In the genomic region with DNA sequence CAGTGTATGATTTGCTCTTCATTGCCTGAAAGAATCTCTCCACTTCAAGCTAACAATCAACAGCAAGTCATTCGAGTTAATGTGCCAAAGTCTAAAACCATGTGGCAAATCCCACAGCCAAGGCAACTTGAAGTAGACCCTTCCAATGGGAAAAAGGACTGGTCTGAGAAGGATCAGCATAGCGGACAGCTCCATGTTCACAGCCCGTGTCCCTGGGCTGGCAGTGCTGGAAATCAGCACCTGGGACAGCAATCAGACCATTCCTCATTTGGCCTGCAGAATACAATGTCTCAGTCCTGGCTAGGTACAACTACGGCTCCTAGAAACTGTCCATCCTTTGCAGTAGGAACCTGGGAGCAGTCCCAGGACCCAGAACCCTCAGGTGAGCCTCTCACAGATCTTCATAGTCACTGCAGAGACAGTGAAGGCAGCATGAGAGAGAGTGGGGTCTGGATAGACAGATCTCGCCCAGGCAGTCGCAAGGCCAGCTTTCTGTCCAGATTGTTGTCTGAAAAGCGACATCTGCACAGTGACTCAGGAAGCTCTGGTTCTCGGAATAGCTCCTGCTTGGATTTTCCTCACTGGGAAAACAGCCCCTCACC, we compare ENCODE assay signal across 9 cellular contexts. TPM values are rescaled to one million over a fixed set of nuclear protein-coding genes. Genes with fewer than 3 reads are reported as not detected.
DNase-seq lines count a peak whose midpoint lies in the region; ATAC-seq, FAIRE-seq and TF ChIP-seq lines count a peak whose summit lies in the region.
"Had no signal": no experiment of that assay in that cellular context is flagged by ENCODE, and none has a peak within 500 bp of the region (broad histone marks: within the 10 kb centered on the region; RNA-seq: fewer than 3 reads in every experiment).

No MANE protein-coding gene starts in this region.

- H3K27me3 Mint-ChIP-seq in naive thymus-derived CD8-positive, alpha-beta T cell: peaks cover 28 to 63% (median 47%) of the 10 kb centered on the region in 5 donors

- no peaks in the 10 kb centered on the region for H3K36me3 Mint-ChIP-seq in naive thymus-derived CD8-positive, alpha-beta T cell

- peak; percentile 4 for FAIRE-seq in HTR-8/SVneo (lab: Jason Lieb, UNC)
- FAIRE-seq in D721Med (lab: Jason Lieb, UNC): no peak

- H3K4me3 ChIP-seq in astrocyte of the cerebellum (ENCODE audit: low read depth, low read length): no peak overlapping the region
- H3K4me3 ChIP-seq: dorsolateral prefrontal cortex had no signal

- DNase-seq in AG08395 (ENCODE audit: low spot score) (peak; percentile 61), HTR-8/SVneo (ENCODE audit: insufficient read length, low spot score) (peak; percentile 53), astrocyte of the cerebellum (ENCODE audit: low read depth) (peak; percentile 55), islet precursor cell (peak; percentile 89), NCI-H1930 (lab: John Stamatoyannopoulos, UW) (no peak), putamen (ENCODE audit: low spot score) (no peak), D721Med (ENCODE audit: insufficient read length, low spot score) (no peak)
- no peak for DNase-seq in naive thymus-derived CD8-positive, alpha-beta T cell
- DNase-seq: dorsolateral prefrontal cortex had no signal

- TF ChIP-seq CTCF in astrocyte of the cerebellum (IDR thresholded peaks at IDR 0.05; ENCODE audit: low read depth, low read length, missing control alignments) (no peak), D721Med (IDR thresholded peaks at IDR 0.05; ENCODE audit: insufficient read depth, missing control alignments) (no peak)

- POLR2A ChIA-PET in naive thymus-derived CD8-positive, alpha-beta T cell (lab: Charles Lee): no interaction called here

- in situ Hi-C loops in astrocyte of the cerebellum (cut with HindIII; ENCODE audit: low sequenced_read_pairs): no loop called here

- H3K27ac Mint-ChIP-seq in naive thymus-derived CD8-positive, alpha-beta T cell: no peak overlapping the region

- peaks cover 0 to 6% (median 0%) of the 10 kb centered on the region in 4 donors for H3K4me1 Mint-ChIP-seq in naive thymus-derived CD8-positive, alpha-beta T cell

- H3K9me3 Mint-ChIP-seq in naive thymus-derived CD8-positive, alpha-beta T cell: no peaks in the 10 kb centered on the region

- no peak for ATAC-seq in naive thymus-derived CD8-positive, alpha-beta T cell

- no peak overlapping the region for H3K4me3 Mint-ChIP-seq in naive thymus-derived CD8-positive, alpha-beta T cell

RNA-seq across cellular contexts. Expression of a gene that starts 1.1 kb away (rescaled TPM):
- total RNA-seq in naive thymus-derived CD8-positive, alpha-beta T cell: not detected
- not detected for polyA plus RNA-seq in naive thymus-derived CD8-positive, alpha-beta T cell
- total RNA-seq: dorsolateral prefrontal cortex had no signal

Comparison
In these comparisons a context has a peak if more than half of its experiments do, and no peak if none do; other contexts are left out.
1. DNase-seq: peak in AG08395 (single experiment), HTR-8/SVneo (single experiment), astrocyte of the cerebellum (single experiment) and islet precursor cell (single experiment); none in NCI-H1930 (0 of 2), naive thymus-derived CD8-positive, alpha-beta T cell (0 of 10), putamen (single experiment) and D721Med (single experiment).